1 cellular context compared by ENCODE assay signal in genomic region chr12:54358945-54359761, GRCh38.
TF ChIP-seq lines count a peak whose summit lies in the region.

No MANE protein-coding gene starts in this region.

TF ChIP-seq in HepG2, 621 proteins besides CTCF, POLR2A, EP300 and RAD21 (continued from another document and continues in another):
- TF ChIP-seq, protein P1, sequence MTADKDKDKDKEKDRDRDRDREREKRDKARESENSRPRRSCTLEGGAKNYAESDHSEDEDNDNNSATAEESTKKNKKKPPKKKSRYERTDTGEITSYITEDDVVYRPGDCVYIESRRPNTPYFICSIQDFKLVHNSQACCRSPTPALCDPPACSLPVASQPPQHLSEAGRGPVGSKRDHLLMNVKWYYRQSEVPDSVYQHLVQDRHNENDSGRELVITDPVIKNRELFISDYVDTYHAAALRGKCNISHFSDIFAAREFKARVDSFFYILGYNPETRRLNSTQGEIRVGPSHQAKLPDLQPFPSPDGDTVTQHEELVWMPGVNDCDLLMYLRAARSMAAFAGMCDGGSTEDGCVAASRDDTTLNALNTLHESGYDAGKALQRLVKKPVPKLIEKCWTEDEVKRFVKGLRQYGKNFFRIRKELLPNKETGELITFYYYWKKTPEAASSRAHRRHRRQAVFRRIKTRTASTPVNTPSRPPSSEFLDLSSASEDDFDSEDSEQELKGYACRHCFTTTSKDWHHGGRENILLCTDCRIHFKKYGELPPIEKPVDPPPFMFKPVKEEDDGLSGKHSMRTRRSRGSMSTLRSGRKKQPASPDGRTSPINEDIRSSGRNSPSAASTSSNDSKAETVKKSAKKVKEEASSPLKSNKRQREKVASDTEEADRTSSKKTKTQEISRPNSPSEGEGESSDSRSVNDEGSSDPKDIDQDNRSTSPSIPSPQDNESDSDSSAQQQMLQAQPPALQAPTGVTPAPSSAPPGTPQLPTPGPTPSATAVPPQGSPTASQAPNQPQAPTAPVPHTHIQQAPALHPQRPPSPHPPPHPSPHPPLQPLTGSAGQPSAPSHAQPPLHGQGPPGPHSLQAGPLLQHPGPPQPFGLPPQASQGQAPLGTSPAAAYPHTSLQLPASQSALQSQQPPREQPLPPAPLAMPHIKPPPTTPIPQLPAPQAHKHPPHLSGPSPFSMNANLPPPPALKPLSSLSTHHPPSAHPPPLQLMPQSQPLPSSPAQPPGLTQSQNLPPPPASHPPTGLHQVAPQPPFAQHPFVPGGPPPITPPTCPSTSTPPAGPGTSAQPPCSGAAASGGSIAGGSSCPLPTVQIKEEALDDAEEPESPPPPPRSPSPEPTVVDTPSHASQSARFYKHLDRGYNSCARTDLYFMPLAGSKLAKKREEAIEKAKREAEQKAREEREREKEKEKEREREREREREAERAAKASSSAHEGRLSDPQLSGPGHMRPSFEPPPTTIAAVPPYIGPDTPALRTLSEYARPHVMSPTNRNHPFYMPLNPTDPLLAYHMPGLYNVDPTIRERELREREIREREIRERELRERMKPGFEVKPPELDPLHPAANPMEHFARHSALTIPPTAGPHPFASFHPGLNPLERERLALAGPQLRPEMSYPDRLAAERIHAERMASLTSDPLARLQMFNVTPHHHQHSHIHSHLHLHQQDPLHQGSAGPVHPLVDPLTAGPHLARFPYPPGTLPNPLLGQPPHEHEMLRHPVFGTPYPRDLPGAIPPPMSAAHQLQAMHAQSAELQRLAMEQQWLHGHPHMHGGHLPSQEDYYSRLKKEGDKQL (CRISPR knock-in tag; IDR thresholded peaks at IDR 0.05; ENCODE audit: low read depth): no peak; the same call in 1 of the 2 replicates
- TF ChIP-seq NR2F1 (CRISPR knock-in tag; IDR thresholded peaks at IDR 0.05) (no peak), ZNF709 (CRISPR knock-in tag; IDR thresholded peaks at IDR 0.05) (no peak), ETV5 (CRISPR knock-in tag; IDR thresholded peaks at IDR 0.05; ENCODE audit: borderline replicate concordance) (no peak), ZNF749 (CRISPR knock-in tag; IDR thresholded peaks at IDR 0.05; ENCODE audit: borderline replicate concordance) (no peak), ZNF292 (CRISPR knock-in tag; IDR thresholded peaks at IDR 0.05; ENCODE audit: borderline replicate concordance, low read depth) (peak; percentile 64), THAP11 (CRISPR knock-in tag; IDR thresholded peaks at IDR 0.05) (peak; percentile 78), NCOR1 (IDR thresholded peaks at IDR 0.05; ENCODE audit: borderline replicate concordance, low read length) (no peak), ARID2 (CRISPR knock-in tag; IDR thresholded peaks at IDR 0.05; ENCODE audit: borderline replicate concordance) (no peak), ZNF264 (CRISPR knock-in tag; IDR thresholded peaks at IDR 0.05) (no peak), SIN3B (IDR thresholded peaks at IDR 0.05; ENCODE audit: low read length) (no peak), FOXP1 (IDR thresholded peaks at IDR 0.05) (no peak), FOXP1 (CRISPR knock-in tag; IDR thresholded peaks at IDR 0.05) (no peak), MEIS2 (CRISPR knock-in tag; IDR thresholded peaks at IDR 0.05) (peak; percentile 98), RXRB (CRISPR knock-in tag; IDR thresholded peaks at IDR 0.05; ENCODE audit: borderline replicate concordance) (no peak), ZFP91 (CRISPR knock-in tag; IDR thresholded peaks at IDR 0.05; ENCODE audit: borderline replicate concordance) (no peak), ZNF556 (CRISPR knock-in tag; IDR thresholded peaks at IDR 0.05; ENCODE audit: borderline replicate concordance) (0 out of 2 replicates have a peak, but pooled peaks have one; percentile 39), MZF1 (CRISPR knock-in tag; IDR thresholded peaks at IDR 0.05; ENCODE audit: borderline replicate concordance) (no peak), MXD1 (CRISPR knock-in tag; IDR thresholded peaks at IDR 0.05) (0 out of 2 replicates have a peak, but pooled peaks have one; percentile 18), CEBPB (IDR thresholded peaks at IDR 0.05; ENCODE audit: borderline replicate concordance, low read depth, low read length) (no peak), REST (IDR thresholded peaks at IDR 0.05; ENCODE audit: borderline replicate concordance in 1 of 2, low read depth in 1 of 2, low read length in 2 of 2) (no peak), XBP1 (CRISPR knock-in tag; IDR thresholded peaks at IDR 0.05) (peak; percentile 80; the same call in 1 of the 2 replicates), ZNF710 (CRISPR knock-in tag; IDR thresholded peaks at IDR 0.05; ENCODE audit: borderline replicate concordance) (peak; percentile 62; the same call in 1 of the 2 replicates), ZNF713 (CRISPR knock-in tag; IDR thresholded peaks at IDR 0.05) (no peak), E2F1 (CRISPR knock-in tag; IDR thresholded peaks at IDR 0.05) (0 out of 2 replicates have a peak, but pooled peaks have one; percentile 51), ZNF569 (CRISPR knock-in tag; IDR thresholded peaks at IDR 0.05; ENCODE audit: borderline replicate concordance) (no peak), TRIM24 (CRISPR knock-in tag; IDR thresholded peaks at IDR 0.05) (no peak), SP140L (CRISPR knock-in tag; IDR thresholded peaks at IDR 0.05; ENCODE audit: borderline replicate concordance) (no peak), ZSCAN12 (CRISPR knock-in tag; IDR thresholded peaks at IDR 0.05) (0 out of 2 replicates have a peak, but pooled peaks have one; percentile 37), ZNF839 (CRISPR knock-in tag; IDR thresholded peaks at IDR 0.05; ENCODE audit: borderline replicate concordance) (no peak), POLR2AphosphoS2 (IDR thresholded peaks at IDR 0.05; ENCODE audit: low read depth, low read length) (no peak), ZBTB7B (CRISPR knock-in tag; IDR thresholded peaks at IDR 0.05) (0 out of 2 replicates have a peak, but pooled peaks have one; percentile 15), ASH2L (IDR thresholded peaks at IDR 0.05; ENCODE audit: insufficient read length, low read depth, low read length) (peak; percentile 31), SYNCRIP (IDR thresholded peaks at IDR 0.05; ENCODE audit: insufficient read depth, low read depth, low read length) (no peak), ZNF230 (CRISPR knock-in tag; IDR thresholded peaks at IDR 0.05) (peak; percentile 22; the same call in 1 of the 2 replicates), SMARCC2 (IDR thresholded peaks at IDR 0.05) (no peak), MAZ (IDR thresholded peaks at IDR 0.05; ENCODE audit: borderline replicate concordance, low read depth, low read length) (peak; percentile 96), MAZ (CRISPR knock-in tag; IDR thresholded peaks at IDR 0.05; ENCODE audit: low read depth) (peak; percentile 56; the same call in 1 of the 2 replicates), ZFX (CRISPR knock-in tag; IDR thresholded peaks at IDR 0.05; ENCODE audit: low read depth) (peak; percentile 53), JDP2 (CRISPR knock-in tag; IDR thresholded peaks at IDR 0.05; ENCODE audit: borderline replicate concordance) (no peak), PITX1 (CRISPR knock-in tag; IDR thresholded peaks at IDR 0.05) (peak; percentile 38; the same call in 1 of the 2 replicates), KLF16 (CRISPR knock-in tag; IDR thresholded peaks at IDR 0.05) (peak in 1 of 2 experiments; percentile 55; a peak in 2 of 4 replicates)
- TF ChIP-seq, protein P2, sequence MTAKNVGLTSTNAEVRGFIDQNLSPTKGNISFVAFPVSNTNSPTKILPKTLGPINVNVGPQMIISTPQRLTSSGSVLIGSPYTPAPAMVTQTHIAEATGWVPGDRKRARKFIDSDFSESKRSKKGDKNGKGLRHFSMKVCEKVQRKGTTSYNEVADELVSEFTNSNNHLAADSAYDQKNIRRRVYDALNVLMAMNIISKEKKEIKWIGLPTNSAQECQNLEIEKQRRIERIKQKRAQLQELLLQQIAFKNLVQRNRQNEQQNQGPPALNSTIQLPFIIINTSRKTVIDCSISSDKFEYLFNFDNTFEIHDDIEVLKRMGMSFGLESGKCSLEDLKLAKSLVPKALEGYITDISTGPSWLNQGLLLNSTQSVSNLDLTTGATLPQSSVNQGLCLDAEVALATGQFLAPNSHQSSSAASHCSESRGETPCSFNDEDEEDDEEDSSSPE (CRISPR knock-in tag; IDR thresholded peaks at IDR 0.05): peak; percentile 52
- TF ChIP-seq, protein P3, sequence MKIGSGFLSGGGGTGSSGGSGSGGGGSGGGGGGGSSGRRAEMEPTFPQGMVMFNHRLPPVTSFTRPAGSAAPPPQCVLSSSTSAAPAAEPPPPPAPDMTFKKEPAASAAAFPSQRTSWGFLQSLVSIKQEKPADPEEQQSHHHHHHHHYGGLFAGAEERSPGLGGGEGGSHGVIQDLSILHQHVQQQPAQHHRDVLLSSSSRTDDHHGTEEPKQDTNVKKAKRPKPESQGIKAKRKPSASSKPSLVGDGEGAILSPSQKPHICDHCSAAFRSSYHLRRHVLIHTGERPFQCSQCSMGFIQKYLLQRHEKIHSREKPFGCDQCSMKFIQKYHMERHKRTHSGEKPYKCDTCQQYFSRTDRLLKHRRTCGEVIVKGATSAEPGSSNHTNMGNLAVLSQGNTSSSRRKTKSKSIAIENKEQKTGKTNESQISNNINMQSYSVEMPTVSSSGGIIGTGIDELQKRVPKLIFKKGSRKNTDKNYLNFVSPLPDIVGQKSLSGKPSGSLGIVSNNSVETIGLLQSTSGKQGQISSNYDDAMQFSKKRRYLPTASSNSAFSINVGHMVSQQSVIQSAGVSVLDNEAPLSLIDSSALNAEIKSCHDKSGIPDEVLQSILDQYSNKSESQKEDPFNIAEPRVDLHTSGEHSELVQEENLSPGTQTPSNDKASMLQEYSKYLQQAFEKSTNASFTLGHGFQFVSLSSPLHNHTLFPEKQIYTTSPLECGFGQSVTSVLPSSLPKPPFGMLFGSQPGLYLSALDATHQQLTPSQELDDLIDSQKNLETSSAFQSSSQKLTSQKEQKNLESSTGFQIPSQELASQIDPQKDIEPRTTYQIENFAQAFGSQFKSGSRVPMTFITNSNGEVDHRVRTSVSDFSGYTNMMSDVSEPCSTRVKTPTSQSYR (CRISPR knock-in tag; IDR thresholded peaks at IDR 0.05; ENCODE audit: borderline replicate concordance): peak; percentile 59; the same call in 1 of the 2 replicates
- TF ChIP-seq, protein P4, sequence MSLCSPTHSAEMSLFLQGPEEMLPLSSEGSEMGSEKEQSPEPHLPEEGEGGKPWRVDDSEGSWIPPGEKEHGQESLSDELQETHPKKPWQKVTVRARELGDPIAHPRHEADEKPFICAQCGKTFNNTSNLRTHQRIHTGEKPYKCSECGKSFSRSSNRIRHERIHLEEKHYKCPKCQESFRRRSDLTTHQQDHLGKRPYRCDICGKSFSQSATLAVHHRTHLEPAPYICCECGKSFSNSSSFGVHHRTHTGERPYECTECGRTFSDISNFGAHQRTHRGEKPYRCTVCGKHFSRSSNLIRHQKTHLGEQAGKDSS (CRISPR knock-in tag; IDR thresholded peaks at IDR 0.05; ENCODE audit: borderline replicate concordance, low read depth): peak; percentile 22; the same call in 1 of the 2 replicates
